ENCODE assay signal across 10 cellular contexts in genomic region chr2:234203135-234203984, GRCh38.
DNase-seq lines count a peak whose midpoint lies in the region; ATAC-seq and TF ChIP-seq lines count a peak whose summit lies in the region.
"Had no signal": no experiment of that assay in that cellular context is flagged by ENCODE, and none has a peak within 500 bp of the region (broad histone marks: within the 10 kb centered on the region; RNA-seq: fewer than 3 reads in every experiment).

No MANE protein-coding gene starts in this region.

- no peak overlapping the region for H4K91ac ChIP-seq in neuronal stem cell (ENCODE audit: low read depth, low read length, poor library complexity)

- no peak overlapping the region for H3K23ac ChIP-seq in neuronal stem cell (ENCODE audit: low read depth, low read length, poor library complexity)

- H3K36me3 ChIP-seq in HCT116 (ENCODE audit: control insufficient read depth in 1 of 2, insufficient read depth in 2 of 2, low read length in 2 of 2) (no peaks in the 10 kb centered on the region), body of pancreas (replicated peaks in 1 of 2; ENCODE audit: insufficient read depth in 1 of 2, low read depth in 2 of 2) (no peaks in the 10 kb centered on the region), lung (ENCODE audit: control insufficient read depth in 2 of 2, insufficient read depth in 2 of 2, low read length in 2 of 2) (no peaks in the 10 kb centered on the region), Caco-2 (ENCODE audit: control insufficient read depth, insufficient read depth, low read length) (no peaks in the 10 kb centered on the region), neuronal stem cell (replicated peaks in 1 of 2; ENCODE audit: control insufficient read depth in 2 of 2, insufficient read depth in 2 of 2, low read length in 2 of 2) (no peaks in the 10 kb centered on the region)

- in situ Hi-C loops in ACHN (cut with HindIII; ENCODE audit: low pct_ligation_motif_present, low pct_unique_long_range_greater_than_20kb, low sequenced_read_pairs), result no loop called here

- no peak overlapping the region for H2BK15ac ChIP-seq in neuronal stem cell (ENCODE audit: low read length)

- H2AFZ ChIP-seq in HCT116 (ENCODE audit: low read depth, low read length, poor library complexity, severe bottlenecking) (peak overlapping the region; percentile 57), neuronal stem cell (ENCODE audit: low read length) (no peak overlapping the region)

- H3K14ac ChIP-seq in neuronal stem cell (ENCODE audit: low read length), result no peak overlapping the region

- no peaks in the 10 kb centered on the region for H3K36me3 Mint-ChIP-seq in Caco-2 (ENCODE audit: insufficient read depth, unreplicated experiment)

- DNase-seq in ACHN (peak; percentile 95), HCT116 (ENCODE audit: low read depth, low spot score) (peak; percentile 97), body of pancreas (peak in 1 of 4 donors; percentile 47), lung (ENCODE audit: low spot score) (peak; percentile 39), Caco-2 (no peak), KG1 (lab: John Stamatoyannopoulos, UW) (no peak), neuronal stem cell (ENCODE audit: low spot score) (no peak)
- DNase-seq: naive thymus-derived CD8-positive, alpha-beta T cell; RPMI8226 had no signal

- no peak overlapping the region for H3K4ac ChIP-seq in neuronal stem cell (ENCODE audit: low read length)

- H3K4me1 ChIP-seq in HCT116 (ENCODE audit: control insufficient read depth in 1 of 2, insufficient read depth in 2 of 2, low read length in 2 of 2), result peaks cover 12 to 31% of the 10 kb centered on the region in 2 experiments
- H3K4me1 ChIP-seq in body of pancreas, result peaks cover 9% of the 10 kb centered on the region
- H3K4me1 ChIP-seq in lung (ENCODE audit: control insufficient read depth in 2 of 2, insufficient read depth in 2 of 2, low read length in 2 of 2), result no peaks in the 10 kb centered on the region
- no peaks in the 10 kb centered on the region for H3K4me1 ChIP-seq in Caco-2
- H3K4me1 ChIP-seq in neuronal stem cell (ENCODE audit: control insufficient read depth in 2 of 2, insufficient read depth in 1 of 2, low read depth in 1 of 2, low read length in 2 of 2), result peaks cover 0 to 2% of the 10 kb centered on the region in 2 donors

- RAD21 ChIA-PET in HCT116 (lab: Charles Lee; ENCODE audit: low non-redundant PET in 1 of 2, low total read pairs in 2 of 2, uncharacterized antibody in 2 of 2, unreplicated experiment in 2 of 2), result interaction anchor here in 1 of 2 experiments (0.6 kb wide), 2 partner anchors 25 to 68 kb away, joined by 3 to 4 read pairs; no protein-coding TSS in a partner anchor

- no peaks in the 10 kb centered on the region for H3K4me1 Mint-ChIP-seq in Caco-2 (ENCODE audit: low read depth, unreplicated experiment)

- 55 to 63% methylated on average over 12 of the region's 12 CpGs for WGBS in body of pancreas, 2 donors
- WGBS in lung, 2 donors, result 53 to 70% methylated on average over 12 of the region's 12 CpGs
- no CpG with 5 or more reads among the region's 12 CpGs for WGBS in neuronal stem cell (ENCODE audit: extremely low coverage in 2 of 2, insufficient read length in 2 of 2, insufficient replicate concordance in 1 of 2), 2 donors

- peak; percentile 92 for ATAC-seq in HCT116
- peak; percentile 88 for ATAC-seq in body of pancreas
- peak; percentile 88 for ATAC-seq in lung (ENCODE audit: insufficient read depth, low FRiP score)
- no peak for ATAC-seq in GM19324 (IDR thresholded peaks at IDR 0.05; ENCODE audit: low FRiP score, unreplicated experiment)
- ATAC-seq: naive thymus-derived CD8-positive, alpha-beta T cell had no signal

- TF ChIP-seq POLR2A in HCT116 (IDR thresholded peaks at IDR 0.05; ENCODE audit: borderline replicate concordance, extremely low read depth, insufficient read depth, insufficient read length) (no peak), body of pancreas (IDR thresholded peaks at IDR 0.05) (no peak)

- H4K20me1 ChIP-seq in HCT116 (ENCODE audit: insufficient read depth), result no peaks in the 10 kb centered on the region

- no peaks in the 10 kb centered on the region for H3K9me2 ChIP-seq in HCT116 (ENCODE audit: insufficient read depth)

- H3K4me3 ChIP-seq in HCT116 (replicated peaks in 1 of 2; ENCODE audit: low read depth in 1 of 2, low read length in 2 of 2) (peak overlapping the region; percentile 10 to 19), body of pancreas (no peak overlapping the region), lung (no peak overlapping the region), Caco-2 (ENCODE audit: low read depth, low read length) (no peak overlapping the region), neuronal stem cell (ENCODE audit: low read length in 2 of 2) (no peak overlapping the region)

- H2BK12ac ChIP-seq in neuronal stem cell (ENCODE audit: low read length), result no peak overlapping the region

- BruUV-seq in HCT116 (replicated peaks; lab: Mats Ljungman, UMichigan) (no TSS peak), Caco-2 (replicated peaks; lab: Mats Ljungman, UMichigan) (no TSS peak)

- no peak overlapping the region for H3K18ac ChIP-seq in neuronal stem cell (ENCODE audit: low read length)

- POLR2A ChIA-PET in HCT116 (lab: Charles Lee) (interaction anchor here (0.8 to 1.2 kb wide), 2 partner anchors 8 to 12 kb away, joined by 4 read pairs; no protein-coding TSS in a partner anchor), Caco-2 (lab: Charles Lee) (no interaction called here)

- H3K27me3 Mint-ChIP-seq in Caco-2 (ENCODE audit: insufficient read depth, unreplicated experiment), result no peaks in the 10 kb centered on the region
- H3K27me3 Mint-ChIP-seq: naive thymus-derived CD8-positive, alpha-beta T cell had no signal

- no peak overlapping the region for H2BK120ac ChIP-seq in neuronal stem cell (ENCODE audit: low read depth, low read length)

- intact Hi-C loops in HCT116 (cut with micrococcal nuclease), result no loop called here
- intact Hi-C loops in body of pancreas (cut with DNase I), result no loop called here
- intact Hi-C loops in Caco-2 (cut with micrococcal nuclease; ENCODE audit: unreplicated experiment), result no loop called here

- H2BK5ac ChIP-seq in neuronal stem cell (ENCODE audit: low read length), result no peak overlapping the region

- CTCF ChIA-PET in HCT116 (lab: Charles Lee), result no interaction called here
- CTCF ChIA-PET in Caco-2 (lab: Charles Lee), result no interaction called here

- peak overlapping the region; percentile 57; the same call in 1 of the 2 replicates for H3K27ac ChIP-seq in HCT116 (ENCODE audit: low read depth, low read length)
- H3K27ac ChIP-seq in body of pancreas, result peak overlapping the region in 3 of 4 donors; percentile 33 to 70 (median 46)
- no peak overlapping the region for H3K27ac ChIP-seq in lung (ENCODE audit: low read depth in 1 of 2, low read length in 1 of 2)
- no peak overlapping the region for H3K27ac ChIP-seq in neuronal stem cell (replicated peaks; ENCODE audit: low read length)

- no peak overlapping the region for H3K27ac Mint-ChIP-seq in Caco-2 (ENCODE audit: unreplicated experiment)
- H3K27ac Mint-ChIP-seq: naive thymus-derived CD8-positive, alpha-beta T cell had no signal

- no peak for TF ChIP-seq CTCF in HCT116 (IDR thresholded peaks at IDR 0.05 in 2 of 3, conservative IDR thresholded peaks at IDR 0.05 in 1 of 3; ENCODE audit: borderline replicate concordance in 1 of 3, insufficient read depth in 1 of 3, low read depth in 2 of 3, low read length in 2 of 3)
- TF ChIP-seq CTCF in body of pancreas (IDR thresholded peaks at IDR 0.05), result no peak
- TF ChIP-seq CTCF in lung (IDR thresholded peaks at IDR 0.05; ENCODE audit: control extremely low read depth, extremely low read depth), result no peak
- no peak for TF ChIP-seq CTCF in Caco-2 (IDR thresholded peaks at IDR 0.05; ENCODE audit: insufficient read depth in 1 of 2, low read depth in 1 of 2, low read length in 1 of 2, severe bottlenecking in 1 of 2, unreplicated experiment in 1 of 2)

- TF ChIP-seq RAD21 in HCT116 (IDR thresholded peaks at IDR 0.05; ENCODE audit: low read depth), result peak; percentile 45

- H3K9ac ChIP-seq in HCT116 (ENCODE audit: low read length) (peak overlapping the region; percentile 41), neuronal stem cell (ENCODE audit: low read depth, low read length, poor library complexity) (no peak overlapping the region)

- H3K9me3 ChIP-seq in HCT116 (ENCODE audit: control insufficient read depth in 1 of 2, insufficient read depth in 1 of 2, low read depth in 1 of 2, low read length in 2 of 2), result no peaks in the 10 kb centered on the region; a peak in 1 of 4 replicates
- no peaks in the 10 kb centered on the region for H3K9me3 ChIP-seq in body of pancreas
- H3K9me3 ChIP-seq in lung (ENCODE audit: control insufficient read depth in 2 of 2, insufficient read depth in 1 of 2, low read length in 1 of 2), result peaks cover 0 to 2% of the 10 kb centered on the region in 2 donors
- peaks cover 5% of the 10 kb centered on the region; the same call in 1 of the 2 replicates for H3K9me3 ChIP-seq in Caco-2
- H3K9me3 ChIP-seq in neuronal stem cell (replicated peaks in 1 of 2; ENCODE audit: control insufficient read depth in 2 of 2, insufficient read depth in 1 of 2, low read depth in 1 of 2, low read length in 2 of 2), result peaks cover 0 to 8% of the 10 kb centered on the region in 2 donors

- peaks cover 34% of the 10 kb centered on the region; the same call in 1 of the 2 replicates for H3K27me3 ChIP-seq in HCT116 (ENCODE audit: insufficient read depth, low read length)
- no peaks in the 10 kb centered on the region for H3K27me3 ChIP-seq in body of pancreas
- H3K27me3 ChIP-seq in lung (ENCODE audit: control insufficient read depth, insufficient read depth), result no peaks in the 10 kb centered on the region
- H3K27me3 ChIP-seq in Caco-2 (replicated peaks; ENCODE audit: control insufficient read depth, insufficient read depth, low read length), result no peaks in the 10 kb centered on the region
- no peaks in the 10 kb centered on the region for H3K27me3 ChIP-seq in neuronal stem cell (ENCODE audit: control insufficient read depth in 3 of 3, insufficient read depth in 3 of 3, low read depth in 1 of 3, low read length in 3 of 3)

- no peaks in the 10 kb centered on the region for H3K79me1 ChIP-seq in neuronal stem cell (ENCODE audit: low read depth, low read length)

- no peaks in the 10 kb centered on the region for H3K79me2 ChIP-seq in HCT116 (ENCODE audit: insufficient read depth, low read length)

- H3K4me2 ChIP-seq in HCT116 (ENCODE audit: low read length) (peak overlapping the region; percentile 69), neuronal stem cell (ENCODE audit: insufficient read depth, low read length, poor library complexity, severe bottlenecking) (no peak overlapping the region)

- no peak overlapping the region for H3K4me3 Mint-ChIP-seq in Caco-2 (ENCODE audit: unreplicated experiment)

- H4K8ac ChIP-seq in neuronal stem cell (ENCODE audit: low read depth, low read length), result no peak overlapping the region

- H2AK5ac ChIP-seq in neuronal stem cell (ENCODE audit: low read depth, low read length), result no peak overlapping the region

- H3K9me3 Mint-ChIP-seq in Caco-2 (ENCODE audit: unreplicated experiment), result peaks cover 5% of the 10 kb centered on the region

TF ChIP-seq in HCT116, 20 proteins besides CTCF, POLR2A, EP300 and RAD21 (continues in another document):
- peak; percentile 28; the same call in 1 of the 2 replicates for TF ChIP-seq ELF1 (IDR thresholded peaks at IDR 0.05; ENCODE audit: borderline replicate concordance, low read depth)
- peak; percentile 100 for TF ChIP-seq FOSL1 (IDR thresholded peaks at IDR 0.05; ENCODE audit: low read depth)

Comparison
In these comparisons a context has a peak if more than half of its experiments do, and no peak if none do; other contexts are left out.
1. DNase-seq: peak in ACHN (single experiment), HCT116 (single experiment) and lung (single experiment); none in Caco-2 (0 of 2), KG1 (single experiment) and neuronal stem cell (single experiment).
2. H3K27ac ChIP-seq: peak in HCT116 (single experiment) and body of pancreas (3 of 4); none in lung (0 of 2) and neuronal stem cell (single experiment).
3. H3K4me3 ChIP-seq: peak in HCT116 (2 of 2); none in body of pancreas (0 of 2), lung (single experiment), Caco-2 (single experiment) and neuronal stem cell (0 of 2).